In genomic region chr2:54915101-54915500, GRCh38 we compare ENCODE assay signal across 21 cellular contexts.
DNase-seq lines count a peak whose midpoint lies in the region; ATAC-seq, FAIRE-seq and TF ChIP-seq lines count a peak whose summit lies in the region.
"Had no signal": no experiment of that assay in that cellular context is flagged by ENCODE, and none has a peak within 500 bp of the region (broad histone marks: within the 10 kb centered on the region; RNA-seq: fewer than 3 reads in every experiment).

No MANE protein-coding gene starts in this region.

- no peak for TF ChIP-seq RAD21 in H1 (IDR thresholded peaks at IDR 0.05 in 1 of 2, conservative IDR thresholded peaks at IDR 0.05 in 1 of 2; ENCODE audit: low read depth in 2 of 2, low read length in 2 of 2)

- H2AK5ac ChIP-seq in H1 (ENCODE audit: low read depth, low read length) = no peak overlapping the region

- no peak overlapping the region for H3K9ac ChIP-seq in H1 (replicated peaks in 1 of 4; ENCODE audit: extremely low read depth in 1 of 4, low read depth in 3 of 4, low read length in 3 of 4)
- H3K9ac ChIP-seq: BLaER1 had no signal

- no peak overlapping the region for H4K91ac ChIP-seq in H1 (replicated peaks; ENCODE audit: insufficient read length, low read length)

- H3K4me1 ChIP-seq in Panc1 (ENCODE audit: control insufficient read depth, insufficient read depth, low read length) (no peaks in the 10 kb centered on the region), H1 (replicated peaks in 1 of 4; ENCODE audit: control insufficient read depth in 3 of 4, insufficient read depth in 4 of 4, low read length in 3 of 4) (no peaks in the 10 kb centered on the region)
- H3K4me1 ChIP-seq: BLaER1 had no signal

- no peak overlapping the region for H2BK5ac ChIP-seq in H1 (ENCODE audit: low read depth, low read length)

- intact Hi-C loops in Panc1 (cut with micrococcal nuclease; ENCODE audit: unreplicated experiment) = no loop called here

- TF ChIP-seq CTCF in Panc1 (IDR thresholded peaks at IDR 0.05) (no peak), H1 (IDR thresholded peaks at IDR 0.05; ENCODE audit: control extremely low read depth in 1 of 3, insufficient read depth in 1 of 3, low read depth in 1 of 3, low read length in 3 of 3) (no peak)

- H3K27me3 ChIP-seq in Panc1 (ENCODE audit: control insufficient read depth, insufficient read depth, low read length) = no peaks in the 10 kb centered on the region
- H3K27me3 ChIP-seq in H1 (replicated peaks in 1 of 4; ENCODE audit: control insufficient read depth in 3 of 4, extremely low read depth in 1 of 4, insufficient read depth in 3 of 4, low read length in 3 of 4) = no peaks in the 10 kb centered on the region
- H3K27me3 ChIP-seq: BLaER1 had no signal

- DNase-seq in G401 (ENCODE audit: low spot score) (peak; percentile 87), Panc1 (ENCODE audit: low read depth, low spot score) (no peak), H1 (ENCODE audit: low read depth in 1 of 2, low spot score in 2 of 2) (no peak), NCI-H2196 treated with DMSO at 0.1 percent for 48 hours (lab: John Stamatoyannopoulos, UW; ENCODE audit: unreplicated experiment) (no peak)
- DNase-seq: ACHN; AML-193; CD4-positive, alpha-beta memory T cell; DMS153; DMS79; GOT3; Kasumi-1; KG1 had no signal

- peak overlapping the region; percentile 51; the same call in 1 of the 2 replicates for H3K27ac ChIP-seq in Panc1 (ENCODE audit: low read length)
- no peak overlapping the region for H3K27ac ChIP-seq in H1 (ENCODE audit: low read depth, low read length)
- H3K27ac ChIP-seq: BLaER1 had no signal

- no peak overlapping the region for H3K14ac ChIP-seq in H1 (ENCODE audit: insufficient read length)

- no peak overlapping the region for H2BK15ac ChIP-seq in H1 (ENCODE audit: low read length)

- no peak overlapping the region for H2BK12ac ChIP-seq in H1 (ENCODE audit: low read depth, low read length)

- no peak overlapping the region for H3K56ac ChIP-seq in H1 (replicated peaks; ENCODE audit: insufficient read length, low read depth, low read length)

- H3K79me1 ChIP-seq in H1 (ENCODE audit: low read depth, low read length) = no peaks in the 10 kb centered on the region

- 0 out of 2 replicates have a peak overlapping the region, but pooled peaks have one; percentile 12 for H2AFZ ChIP-seq in H1 (ENCODE audit: low read length)

- CTCF ChIA-PET in Panc1 (lab: Charles Lee) (no interaction called here), H1 (lab: Charles Lee; ENCODE audit: partially characterized antibody) (no interaction called here)

- 86% methylated on average over 4 of the region's 4 CpGs; no CpG with 5 or more reads in 1 of the 2 experiments for WGBS in H1 (ENCODE audit: extremely low coverage in 1 of 2, insufficient coverage in 1 of 2, insufficient read length in 1 of 2, insufficient replicate concordance in 2 of 2, low coverage in 1 of 2, low lambda C conversion rate in 2 of 2, missing lambda C conversion rate in 1 of 2), 2 experiments

- H3K23me2 ChIP-seq in H1 (ENCODE audit: low read depth, low read length) = no peaks in the 10 kb centered on the region

- POLR2A ChIA-PET in Panc1 (lab: Charles Lee) = no interaction called here
- POLR2A ChIA-PET in H1 (lab: Charles Lee; ENCODE audit: partially characterized antibody) = no interaction called here

- in situ Hi-C loops in G401 (cut with HindIII; ENCODE audit: low sequenced_read_pairs) (no loop called here), Panc1 (cut with HindIII; ENCODE audit: low pct_unique_long_range_greater_than_20kb, low sequenced_read_pairs) (no loop called here)

- H3K4me3 ChIP-seq in Panc1 (ENCODE audit: low read depth in 2 of 2, low read length in 2 of 2) = no peak overlapping the region
- no peak overlapping the region for H3K4me3 ChIP-seq in H1 (ENCODE audit: extremely low read depth in 1 of 4, insufficient read depth in 2 of 4, low read depth in 3 of 4, low read length in 4 of 4)
- H3K4me3 ChIP-seq: BLaER1, GM12878, HAP-1 had no signal

- ATAC-seq in Panc1 = no peak
- no peak for ATAC-seq in HG03432 (IDR thresholded peaks at IDR 0.05; ENCODE audit: unreplicated experiment)
- no peak for ATAC-seq in GM19463 (IDR thresholded peaks at IDR 0.05; ENCODE audit: unreplicated experiment)
- ATAC-seq in HG03045 (IDR thresholded peaks at IDR 0.05; ENCODE audit: unreplicated experiment) = no peak
- ATAC-seq: GM12878, HepG2 had no signal

- no peak overlapping the region for H2BK20ac ChIP-seq in H1 (ENCODE audit: low read length)

- no peak for TF ChIP-seq EP300 in H1 (IDR thresholded peaks at IDR 0.05; ENCODE audit: borderline replicate concordance in 1 of 2, low read depth in 2 of 2, low read length in 2 of 2)

- no peak overlapping the region for H3K4ac ChIP-seq in H1 (replicated peaks; ENCODE audit: insufficient read length, low read depth, low read length)

- H4K8ac ChIP-seq in H1 (ENCODE audit: extremely low read depth, insufficient read depth, low read length) = no peak overlapping the region

- H3K9me3 ChIP-seq in Panc1 (ENCODE audit: control insufficient read depth, insufficient read depth, low read depth, low read length) (peaks cover 4% of the 10 kb centered on the region; the same call in 1 of the 2 replicates), H1 (ENCODE audit: insufficient read depth in 2 of 2, low read depth in 1 of 2, low read length in 1 of 2) (no peaks in the 10 kb centered on the region)
- H3K9me3 ChIP-seq: BLaER1, HAP-1 had no signal

- no TSS peak for BruUV-seq in Panc1 (replicated peaks; lab: Mats Ljungman, UMichigan)

- H2BK120ac ChIP-seq in H1 (replicated peaks; ENCODE audit: low read depth, low read length) = no peak overlapping the region

- TF ChIP-seq POLR2A in H1 (IDR thresholded peaks at IDR 0.05; ENCODE audit: control extremely low read depth in 1 of 2, low read depth in 2 of 2, low read length in 2 of 2) = no peak

- no peak overlapping the region for H3K18ac ChIP-seq in H1 (ENCODE audit: extremely low read depth, low read length)

- FAIRE-seq in H1 (lab: Jason Lieb, UNC) = no peak
- FAIRE-seq: A204.1, GM12878, GM19239, HepG2 had no signal

- H3K36me3 ChIP-seq in Panc1 (ENCODE audit: control insufficient read depth, insufficient read depth, low read length) = no peaks in the 10 kb centered on the region
- H3K36me3 ChIP-seq in H1 (ENCODE audit: control insufficient read depth in 2 of 4, insufficient read depth in 4 of 4, low read length in 3 of 4) = no peaks in the 10 kb centered on the region
- H3K36me3 ChIP-seq: BLaER1, HAP-1 had no signal

- no peak overlapping the region for H3K4me2 ChIP-seq in H1 (ENCODE audit: insufficient read depth in 1 of 2, low read depth in 2 of 2, low read length in 2 of 2)
- H3K4me2 ChIP-seq: BLaER1 had no signal

- H4K5ac ChIP-seq in H1 (ENCODE audit: insufficient read length, low read depth, low read length) = no peak overlapping the region

- H4K20me1 ChIP-seq in H1 (replicated peaks in 1 of 2; ENCODE audit: control insufficient read depth in 1 of 2, insufficient read depth in 2 of 2, low read length in 2 of 2) = no peaks in the 10 kb centered on the region
- H4K20me1 ChIP-seq: BLaER1 had no signal

- no peak overlapping the region for H3K23ac ChIP-seq in H1 (ENCODE audit: insufficient read length)

- H3K79me2 ChIP-seq in H1 (ENCODE audit: control insufficient read depth in 1 of 2, insufficient read depth in 2 of 2, low read length in 2 of 2) = no peaks in the 10 kb centered on the region

TF ChIP-seq in H1, 55 proteins besides CTCF, POLR2A, EP300 and RAD21:
- no peak for TF ChIP-seq ASH2L (IDR thresholded peaks at IDR 0.05; ENCODE audit: low read length)
- TF ChIP-seq RXRA (IDR thresholded peaks at IDR 0.05; ENCODE audit: insufficient read depth, low read depth, low read length) = no peak
- no peak for TF ChIP-seq SUZ12 (IDR thresholded peaks at IDR 0.05; ENCODE audit: low read length)
- no peak for TF ChIP-seq NANOG (IDR thresholded peaks at IDR 0.05; ENCODE audit: insufficient read depth, low read depth, low read length, poor library complexity, severe bottlenecking)
- no peak for TF ChIP-seq HDAC2 (IDR thresholded peaks at IDR 0.05; ENCODE audit: borderline replicate concordance in 1 of 2, low read depth in 2 of 2, low read length in 2 of 2)
- TF ChIP-seq CBX8 (IDR thresholded peaks at IDR 0.05; ENCODE audit: borderline replicate concordance, low read depth, low read length) = no peak
- no peak for TF ChIP-seq E2F6 (IDR thresholded peaks at IDR 0.05)
- TF ChIP-seq JUN (IDR thresholded peaks at IDR 0.05; ENCODE audit: low read depth, low read length) = no peak
- TF ChIP-seq YY1 (IDR thresholded peaks at IDR 0.05; ENCODE audit: low read depth, low read length) = no peak
- no peak for TF ChIP-seq POU5F1 (IDR thresholded peaks at IDR 0.05; ENCODE audit: low read depth, low read length)
- TF ChIP-seq TCF12 (IDR thresholded peaks at IDR 0.05; ENCODE audit: low read depth, low read length) = no peak
- no peak for TF ChIP-seq GABPA (IDR thresholded peaks at IDR 0.05; ENCODE audit: borderline replicate concordance, insufficient read depth, low read length)
- no peak for TF ChIP-seq SIN3A (conservative IDR thresholded peaks at IDR 0.05 in 1 of 2, IDR thresholded peaks at IDR 0.05 in 1 of 2; ENCODE audit: low read depth in 1 of 2, low read length in 2 of 2)
- no peak for TF ChIP-seq SP2 (IDR thresholded peaks at IDR 0.05; ENCODE audit: low read length)
- TF ChIP-seq CEBPB (IDR thresholded peaks at IDR 0.05; ENCODE audit: low read depth, low read length) = no peak
- no peak for TF ChIP-seq FOSL1 (IDR thresholded peaks at IDR 0.05; ENCODE audit: insufficient read depth, low read depth, low read length)
- no peak for TF ChIP-seq RFX5 (IDR thresholded peaks at IDR 0.05; ENCODE audit: borderline replicate concordance, low read depth, low read length)
- no peak for TF ChIP-seq GTF2F1 (IDR thresholded peaks at IDR 0.05; ENCODE audit: borderline replicate concordance, low read depth, low read length)
- no peak for TF ChIP-seq MAFK (IDR thresholded peaks at IDR 0.05; ENCODE audit: low read depth, low read length)
